1 cellular context compared by ENCODE assay signal in genomic region chr15:73244333-73244732, GRCh38.
TF ChIP-seq lines count a peak whose summit lies in the region.

No MANE protein-coding gene starts in this region.

TF ChIP-seq in Ishikawa, 13 proteins besides CTCF, POLR2A, EP300 and RAD21 (continued from another document):
- TF ChIP-seq REST (IDR thresholded peaks at IDR 0.05; ENCODE audit: low read depth) (no peak), TAF1 (IDR thresholded peaks at IDR 0.05; ENCODE audit: low read depth) (no peak)
